ENCODE assay signal across 25 cellular contexts in the genomic region with DNA sequence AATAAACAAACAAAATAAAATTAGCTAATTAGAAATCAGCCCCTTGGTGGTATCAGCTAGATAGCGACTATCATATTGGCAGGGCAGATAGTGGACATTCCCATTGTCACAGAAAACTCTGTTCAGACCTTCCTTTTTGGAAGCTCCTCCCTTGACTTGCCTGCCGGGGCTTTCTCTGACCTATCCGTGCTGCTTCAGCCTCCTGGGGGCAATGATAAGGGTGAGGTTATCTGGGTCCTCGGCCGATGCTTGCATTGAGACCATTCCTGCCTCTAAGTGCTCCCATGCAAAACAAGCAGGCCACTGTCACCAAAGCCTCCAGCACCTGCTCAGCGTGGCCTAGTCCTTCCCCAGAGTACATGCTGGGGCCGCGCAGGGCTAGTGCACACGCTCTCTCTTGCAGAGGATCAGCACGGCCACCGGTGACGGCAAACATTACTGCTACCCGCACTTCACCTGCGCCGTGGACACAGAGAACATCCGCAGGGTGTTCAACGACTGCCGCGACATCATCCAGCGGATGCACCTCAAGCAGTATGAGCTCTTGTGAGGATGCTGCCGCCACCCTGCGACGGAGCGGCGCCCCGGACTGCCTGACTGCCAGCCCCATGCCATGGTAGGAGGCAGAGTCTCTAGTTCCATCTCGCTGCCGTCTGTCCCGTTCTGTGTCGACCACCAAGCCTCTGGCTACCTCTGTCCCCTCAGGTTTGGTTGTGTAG. TPM values are rescaled to one million over a fixed set of nuclear protein-coding genes. Genes with fewer than 3 reads are reported as not detected.
A peak's percentile ranks its signal among the peaks of the same experiment; 100 is the strongest.
DNase-seq lines count a peak whose midpoint lies in the region; ATAC-seq, FAIRE-seq and TF ChIP-seq lines count a peak whose summit lies in the region.
"Had no signal": no experiment of that assay in that cellular context is flagged by ENCODE, and none has a peak within 500 bp of the region (broad histone marks: within the 10 kb centered on the region; RNA-seq: fewer than 3 reads in every experiment).

No MANE protein-coding gene starts in this region.

- peak overlapping the region in 8 of 11 experiments; percentile 15 to 93 (median 86); a peak in 12 of 22 replicates for H3K27ac ChIP-seq in BLaER1 treated with 17β-estradiol and CSF1 and Interleukin-3, amounts not matched to agents 10 nM and 100 nM
- H3K27ac ChIP-seq in H9 (ENCODE audit: insufficient read length, low read depth, low read length): no peak overlapping the region
- H3K27ac ChIP-seq in K562 (ENCODE audit: extremely low read depth, low read depth, low read length): no peak overlapping the region
- H3K27ac ChIP-seq: left ventricle myocardium inferior, parathyroid adenoma, SJSA1 had no signal

- H3K36me3 Mint-ChIP-seq in H9 (ENCODE audit: insufficient read depth in 1 of 3, low read depth in 3 of 3) (peaks cover 11 to 55% (median 21%) of the 10 kb centered on the region in 3 experiments), nephron progenitor cell (ENCODE audit: low read depth) (peaks cover 61% of the 10 kb centered on the region)

- no peak overlapping the region for H3K4ac ChIP-seq in H9 (ENCODE audit: low read depth, low read length)

- H3K27me3 ChIP-seq in BLaER1 treated with 17β-estradiol and CSF1 and Interleukin-3, amounts not matched to agents 10 nM and 100 nM: no peaks in the 10 kb centered on the region
- H3K27me3 ChIP-seq in H9 (ENCODE audit: insufficient read depth, low read length): no peaks in the 10 kb centered on the region
- H3K27me3 ChIP-seq in K562 (ENCODE audit: control insufficient read depth in 2 of 2, insufficient read depth in 2 of 2, low read length in 2 of 2): no peaks in the 10 kb centered on the region
- H3K27me3 ChIP-seq: SJSA1, upper lobe of right lung had no signal

- peak overlapping the region; percentile 51 to 88 (median 76) for H3K4me2 ChIP-seq in BLaER1 treated with 17β-estradiol and CSF1 and Interleukin-3, amounts not matched to agents 10 nM and 100 nM
- H3K4me2 ChIP-seq in H9 (ENCODE audit: insufficient read depth, insufficient read length, low read length) (no peak overlapping the region), K562 (ENCODE audit: insufficient read depth, low read length) (no peak overlapping the region; the same call in 1 of the 2 replicates)

- no peak overlapping the region for H2AK5ac ChIP-seq in H9 (ENCODE audit: insufficient read length, low read length)

- H3K9me3 ChIP-seq in BLaER1 treated with 17β-estradiol and CSF1 and Interleukin-3, amounts not matched to agents 10 nM and 100 nM (replicated peaks in 1 of 11): no peaks in the 10 kb centered on the region
- no peaks in the 10 kb centered on the region for H3K9me3 ChIP-seq in H9 (ENCODE audit: control insufficient read depth, low read depth, low read length)
- H3K9me3 ChIP-seq in K562 (replicated peaks; ENCODE audit: control insufficient read depth, insufficient read depth, low read depth, low read length): no peaks in the 10 kb centered on the region
- H3K9me3 ChIP-seq: left ventricle myocardium inferior, upper lobe of right lung had no signal

- no CpG with 5 or more reads among the region's 30 CpGs for WGBS in H9 (ENCODE audit: extremely low coverage, insufficient read length, low lambda C conversion rate)
- WGBS in K562 (ENCODE audit: insufficient coverage, low coverage, missing lambda C conversion rate): 40% methylated on average over 24 of the region's 30 CpGs

- intact Hi-C loops in K562 (cut with micrococcal nuclease): no loop called here

- H3K23ac ChIP-seq in H9 (ENCODE audit: insufficient read length, low read depth, low read length): no peak overlapping the region

- H3K27ac Mint-ChIP-seq in H9 (peak overlapping the region in 2 of 3 experiments; percentile 64 to 66; a peak in 3 of 7 replicates), nephron progenitor cell (peak overlapping the region; percentile 27)

- H4K8ac ChIP-seq in H9 (replicated peaks; ENCODE audit: insufficient read length, low read depth, low read length): no peak overlapping the region

- H3K4me3 Mint-ChIP-seq in H9 (no peak overlapping the region; a peak in 1 of 5 replicates), nephron progenitor cell (no peak overlapping the region)
- H3K4me3 Mint-ChIP-seq: B cell had no signal

- no peak overlapping the region for H3K18ac ChIP-seq in H9 (ENCODE audit: insufficient read length, low read depth, low read length)

- peak; percentile 75 for FAIRE-seq in K562 (lab: Jason Lieb, UNC)

- no peak overlapping the region for H4K5ac ChIP-seq in H9 (ENCODE audit: insufficient read length, low read depth, low read length)

- no peak for TF ChIP-seq RAD21 in K562 (CRISPR knock-in tag; conservative IDR thresholded peaks at IDR 0.05 in 1 of 2, IDR thresholded peaks at IDR 0.05 in 1 of 2)

- no peaks in the 10 kb centered on the region for H3K79me1 ChIP-seq in H9 (ENCODE audit: insufficient read depth, low read depth, low read length, poor library complexity, severe bottlenecking)

- H2BK15ac ChIP-seq in H9 (ENCODE audit: low read depth, low read length): no peak overlapping the region

- in situ Hi-C loops in K562 (cut with MboI): no loop called here

- H2BK20ac ChIP-seq in H9 (ENCODE audit: low read depth, low read length, poor library complexity, severe bottlenecking): no peak overlapping the region

- DNase-seq in H9: no peak
- DNase-seq in K562 (ENCODE audit: extremely low read depth in 1 of 4, low spot score in 3 of 4): peak; percentile 46 to 81 (median 69)
- no peak for DNase-seq in nephron progenitor cell
- DNase-seq in NCI-H82 (lab: John Stamatoyannopoulos, UW): no peak
- DNase-seq: activated CD4-positive, alpha-beta T cell treated with anti-CD3 and anti-CD28 coated beads for 48 hours; activated gamma-delta T cell; activated T-cell treated with anti-CD3 and anti-CD28 coated beads, Interleukin-2, amount 50 U/mL, for 1 hour; DMS79; GDM1; islet precursor cell; left ventricle myocardium inferior; NCI-H1048; NCI-H1694 treated with DMSO at 0.1 percent for 48 hours; NCI-H526 treated with DMSO at 0.1 percent for 48 hours; right cardiac atrium; stimulated activated CD4-positive, alpha-beta T cell treated with anti-CD3 and anti-CD28 coated beads, Interleukin-2, amount 100 ng/mL, for 48 hours; substantia nigra; upper lobe of right lung had no signal

- H3K14ac ChIP-seq in H9 (ENCODE audit: insufficient read depth, low read length): no peak overlapping the region

- H2AFZ ChIP-seq in H9 (ENCODE audit: low read length) (no peak overlapping the region), K562 (ENCODE audit: low read depth, low read length) (no peak overlapping the region)
- H2AFZ ChIP-seq: parathyroid adenoma had no signal

- H3K4me1 Mint-ChIP-seq in H9 (peaks cover 10 to 12% of the 10 kb centered on the region in 2 experiments), nephron progenitor cell (peaks cover 10% of the 10 kb centered on the region)

- CTCF ChIA-PET in K562 (lab: Yijun Ruan, JAX; ENCODE audit: low intra/inter-chr PET ratio): no interaction called here

- no peak overlapping the region for H2BK120ac ChIP-seq in H9 (ENCODE audit: low read depth, low read length, poor library complexity, severe bottlenecking)

- no peaks in the 10 kb centered on the region for H3K23me2 ChIP-seq in H9 (ENCODE audit: insufficient read length, low read depth, low read length, poor library complexity, severe bottlenecking)

- H3K56ac ChIP-seq in H9 (ENCODE audit: insufficient read length, low read depth, low read length): no peak overlapping the region

- POLR2A ChIA-PET in K562 (lab: Yijun Ruan, JAX): interaction anchor here (0.9 to 1.6 kb wide), 6 partner anchors 11 to 22 kb away, joined by 3 to 6 read pairs (median 4); no protein-coding TSS in a partner anchor

- H3K27me3 Mint-ChIP-seq in H9 (ENCODE audit: low read depth) (no peaks in the 10 kb centered on the region), nephron progenitor cell (ENCODE audit: low read depth, poor library complexity) (peaks cover 3% of the 10 kb centered on the region)
- H3K27me3 Mint-ChIP-seq: B cell had no signal

- BruUV-seq in K562 (replicated peaks; lab: Mats Ljungman, UMichigan): no TSS peak

- H3K9me3 Mint-ChIP-seq in H9: no peaks in the 10 kb centered on the region; a peak in 1 of 5 replicates
- H3K9me3 Mint-ChIP-seq in nephron progenitor cell: peaks cover 6% of the 10 kb centered on the region

- H3T11ph ChIP-seq in H9 (ENCODE audit: low read length): no peak overlapping the region

- no peak overlapping the region for H2BK5ac ChIP-seq in H9 (ENCODE audit: insufficient read length, low read length)

- no peak for TF ChIP-seq CTCF in H9 (conservative IDR thresholded peaks at IDR 0.05)
- no peak for TF ChIP-seq CTCF in K562 (IDR thresholded peaks at IDR 0.05 in 2 of 3, conservative IDR thresholded peaks at IDR 0.05 in 1 of 3; ENCODE audit: insufficient read depth in 2 of 3, low read depth in 1 of 3, low read length in 3 of 3)
- no peak for TF ChIP-seq CTCF in nephron progenitor cell (IDR thresholded peaks at IDR 0.05)

- H3K4me1 ChIP-seq in BLaER1 treated with 17β-estradiol and CSF1 and Interleukin-3, amounts not matched to agents 10 nM and 100 nM: peaks cover 42 to 53% (median 49%) of the 10 kb centered on the region in 10 experiments
- H3K4me1 ChIP-seq in H9 (ENCODE audit: insufficient read depth, low read length): peaks cover 2% of the 10 kb centered on the region; the same call in 1 of the 2 replicates
- peaks cover 7 to 16% of the 10 kb centered on the region in 2 experiments; a peak in 4 of 5 replicates for H3K4me1 ChIP-seq in K562 (replicated peaks in 1 of 2; ENCODE audit: control insufficient read depth in 2 of 2, insufficient read depth in 2 of 2, low read length in 2 of 2)
- H3K4me1 ChIP-seq: left ventricle myocardium inferior, parathyroid adenoma, upper lobe of right lung had no signal

- no peak overlapping the region for H2BK12ac ChIP-seq in H9 (ENCODE audit: insufficient read length, low read depth, low read length)

- ATAC-seq in K562 (peak; percentile 93), GM21576 (IDR thresholded peaks at IDR 0.05; ENCODE audit: unreplicated experiment) (no peak), GM21723 (IDR thresholded peaks at IDR 0.05; ENCODE audit: unreplicated experiment) (no peak), HG03280 (IDR thresholded peaks at IDR 0.05; ENCODE audit: unreplicated experiment) (no peak)
- ATAC-seq: upper lobe of right lung had no signal

- no peaks in the 10 kb centered on the region for H4K20me1 ChIP-seq in BLaER1 treated with 17β-estradiol and CSF1 and Interleukin-3, amounts not matched to agents 10 nM and 100 nM
- H4K20me1 ChIP-seq in H9 (ENCODE audit: control insufficient read depth, insufficient read depth, insufficient read length) (no peaks in the 10 kb centered on the region), K562 (replicated peaks; ENCODE audit: control insufficient read depth, insufficient read depth, low read length) (no peaks in the 10 kb centered on the region)

- no peak overlapping the region for H4K91ac ChIP-seq in H9 (ENCODE audit: insufficient read length, low read depth, low read length)

- TF ChIP-seq EP300 in K562 (IDR thresholded peaks at IDR 0.05; ENCODE audit: low read length): peak; percentile 37; the same call in 1 of the 2 replicates

- H3K9me1 ChIP-seq in K562 (ENCODE audit: control insufficient read depth, insufficient read depth, low read length): no peaks in the 10 kb centered on the region

- peaks cover 0 to 32% (median 7%) of the 10 kb centered on the region in 11 experiments; a peak in 9 of 22 replicates for H3K36me3 ChIP-seq in BLaER1 treated with 17β-estradiol and CSF1 and Interleukin-3, amounts not matched to agents 10 nM and 100 nM
- no peaks in the 10 kb centered on the region for H3K36me3 ChIP-seq in K562 (ENCODE audit: control insufficient read depth, insufficient read depth, low read length)

- H3K9ac ChIP-seq in BLaER1 treated with 17β-estradiol and CSF1 and Interleukin-3, amounts not matched to agents 10 nM and 100 nM: 0 out of 22 replicates have a peak overlapping the region, but pooled peaks of 2 of the 11 experiments have one; percentile 15 to 50
- no peak overlapping the region for H3K9ac ChIP-seq in H9 (ENCODE audit: extremely low read depth, insufficient read length, low read length)
- H3K9ac ChIP-seq in K562 (ENCODE audit: insufficient read depth in 1 of 2, low read depth in 2 of 2, low read length in 2 of 2): peak overlapping the region in 1 of 2 experiments; percentile 55; a peak in 1 of 4 replicates
- H3K9ac ChIP-seq: parathyroid adenoma had no signal

- H3K79me2 ChIP-seq in H9 (ENCODE audit: insufficient read depth, low read length) (no peaks in the 10 kb centered on the region), K562 (ENCODE audit: control insufficient read depth, insufficient read depth, low read length) (no peaks in the 10 kb centered on the region)
- H3K79me2 ChIP-seq: parathyroid adenoma had no signal

- no peak overlapping the region for H3K4me3 ChIP-seq in BLaER1 treated with 17β-estradiol and CSF1 and Interleukin-3, amounts not matched to agents 10 nM and 100 nM
- no peak overlapping the region for H3K4me3 ChIP-seq in K562
- H3K4me3 ChIP-seq: left ventricle myocardium inferior, SJSA1, upper lobe of right lung had no signal

- TF ChIP-seq POLR2A in K562 (conservative IDR thresholded peaks at IDR 0.05): no peak

RNA-seq across cellular contexts. Expression of a gene that starts 27.4 kb away (rescaled TPM):
- total RNA-seq in H9 (2021) (12.7 and 13.2 TPM in 2 replicates), K562 (2014; rRNA removed) (11.2 and 12.8 TPM in 2 replicates), K562 (2014; rRNA removed; fragmentation: Illumina TruSeq; extraction: Trizol) (12.8 and 14.7 TPM in 2 replicates), K562 (2015; rRNA removed; fragmentation: Illumina TruSeq; extraction: Trizol) (10.7 and 11.7 TPM in 2 replicates), K562 (2021) (14.2 and 17.4 TPM in 2 replicates)
- total RNA-seq in K562 (2011; cell fraction: chromatin; rRNA removed; ENCODE audit: low replicate concordance): 60.6 and 93.7 TPM in 2 replicates
- total RNA-seq in K562 (2011; cell fraction: nucleolus; rRNA removed): 51.7 and 62.2 TPM in 2 replicates
- 58.4 and 67.3 TPM in 2 replicates for total RNA-seq in K562 (2011; cell fraction: nucleoplasm; rRNA removed)
- polyA plus RNA-seq in K562 (2011; rRNA removed) (18.2 and 19.2 TPM in 2 replicates), K562 (2014; fragmentation: Illumina TruSeq; extraction: Trizol) (11.0 and 12.8 TPM in 2 replicates), K562 (2014; fragmentation: Nextera tagmentation; extraction: Ambion mirVana) (10 to 100 TPM; 13.3 to 13.4 TPM), K562 (2014; rRNA removed) (12.8 and 19.5 TPM in 2 replicates)
- polyA plus RNA-seq in K562 (2011; cell fraction: cytosol; rRNA removed): 10.3 and 11.9 TPM in 2 replicates
- 50.1 and 55.3 TPM in 2 replicates for polyA plus RNA-seq in K562 (2011; cell fraction: nucleus; rRNA removed)
- polyA plus RNA-seq in K562 (2012): 10.9 and 18.8 TPM in 2 replicates
- 14.8 and 16.9 TPM in 2 replicates for polyA minus RNA-seq in K562 (2011; rRNA and poly(A)+ RNA removed)
- 6.4 and 6.9 TPM in 2 replicates for polyA minus RNA-seq in K562 (2011; cell fraction: cytosol; rRNA and poly(A)+ RNA removed)
- 17.6 and 27.8 TPM in 2 replicates for polyA minus RNA-seq in K562 (2011; cell fraction: nucleus; rRNA and poly(A)+ RNA removed)

RNA-seq across cellular contexts. Expression of a gene that starts 29.5 kb away (rescaled TPM):
- total RNA-seq in H9 (2021) (38.7 and 39.2 TPM in 2 replicates), K562 (2014; rRNA removed) (22.3 and 22.9 TPM in 2 replicates), K562 (2014; rRNA removed; fragmentation: Illumina TruSeq; extraction: Trizol) (18.7 and 21.7 TPM in 2 replicates), K562 (2015; rRNA removed; fragmentation: Illumina TruSeq; extraction: Trizol) (15.6 and 17.6 TPM in 2 replicates), K562 (2021) (17.1 and 21.3 TPM in 2 replicates)
- total RNA-seq in K562 (2011; cell fraction: chromatin; rRNA removed; ENCODE audit: low replicate concordance): 8.3 and 13.4 TPM in 2 replicates
- total RNA-seq in K562 (2011; cell fraction: nucleolus; rRNA removed): 10.8 and 11.2 TPM in 2 replicates
- 15.5 and 19.1 TPM in 2 replicates for total RNA-seq in K562 (2011; cell fraction: nucleoplasm; rRNA removed)
- polyA plus RNA-seq in K562 (2011; rRNA removed) (17.7 and 19.0 TPM in 2 replicates), K562 (2014; fragmentation: Illumina TruSeq; extraction: Trizol) (20.3 and 22.6 TPM in 2 replicates), K562 (2014; fragmentation: Nextera tagmentation; extraction: Ambion mirVana) (10 to 100 TPM; 12.3 to 14.5 TPM), K562 (2014; rRNA removed) (27.9 and 29.9 TPM in 2 replicates)
- polyA plus RNA-seq in K562 (2011; cell fraction: cytosol; rRNA removed): 15.7 and 19.8 TPM in 2 replicates
- 11.0 and 12.8 TPM in 2 replicates for polyA plus RNA-seq in K562 (2011; cell fraction: nucleus; rRNA removed)
- 16.6 and 23.6 TPM in 2 replicates for polyA plus RNA-seq in K562 (2012)
- 16.9 and 22.1 TPM in 2 replicates for polyA minus RNA-seq in K562 (2011; rRNA and poly(A)+ RNA removed)
- polyA minus RNA-seq in K562 (2011; cell fraction: cytosol; rRNA and poly(A)+ RNA removed): 6.8 and 7.9 TPM in 2 replicates
- polyA minus RNA-seq in K562 (2011; cell fraction: nucleus; rRNA and poly(A)+ RNA removed): 5.1 and 10.0 TPM in 2 replicates

Comparison
In these comparisons a context has a peak if more than half of its experiments do, and no peak if none do; other contexts are left out.
1. H3K27ac ChIP-seq: peak in BLaER1 treated with 17β-estradiol and CSF1 and Interleukin-3, amounts not matched to agents 10 nM and 100 nM (8 of 11); none in H9 (single experiment) and K562 (single experiment).
2. H3K4me2 ChIP-seq: peak in BLaER1 treated with 17β-estradiol and CSF1 and Interleukin-3, amounts not matched to agents 10 nM and 100 nM (11 of 11); none in H9 (single experiment) and K562 (single experiment).
3. DNase-seq: peak in K562 (4 of 4); none in H9 (single experiment), nephron progenitor cell (single experiment) and NCI-H82 (single experiment).